ENCODE assay signal across 29 cellular contexts in genomic region chrX:15977644-15978043, GRCh38.
A peak's percentile ranks its signal among the peaks of the same experiment; 100 is the strongest.
DNase-seq lines count a peak whose midpoint lies in the region; ATAC-seq, FAIRE-seq and TF ChIP-seq lines count a peak whose summit lies in the region.
"Had no signal": no experiment of that assay in that cellular context is flagged by ENCODE, and none has a peak within 500 bp of the region (broad histone marks: within the 10 kb centered on the region; RNA-seq: fewer than 3 reads in every experiment).

No MANE protein-coding gene starts in this region.

- H3K79me2 ChIP-seq in H1 (ENCODE audit: control insufficient read depth in 1 of 2, insufficient read depth in 2 of 2, low read length in 2 of 2) = no peaks in the 10 kb centered on the region

- no peak overlapping the region for H2BK12ac ChIP-seq in H1 (ENCODE audit: low read depth, low read length)

- H3K9me3 Mint-ChIP-seq in activated CD4-positive, alpha-beta T cell treated with anti-CD3 and anti-CD28 coated beads for 36 hours (ENCODE audit: low read depth) = no peaks in the 10 kb centered on the region
- H3K9me3 Mint-ChIP-seq: activated naive CD4-positive, alpha-beta T cell treated with anti-CD3 and anti-CD28 coated beads for 36 hours; naive thymus-derived CD8-positive, alpha-beta T cell had no signal

- no peak for TF ChIP-seq RAD21 in H1 (IDR thresholded peaks at IDR 0.05 in 1 of 2, conservative IDR thresholded peaks at IDR 0.05 in 1 of 2; ENCODE audit: low read depth in 2 of 2, low read length in 2 of 2)

- H3K27ac ChIP-seq in H1 (ENCODE audit: low read depth, low read length) (no peak overlapping the region), spleen (peak overlapping the region in 7 of 8 donors; percentile 19 to 79 (median 57)), right atrium auricular region (no peak overlapping the region)
- H3K27ac ChIP-seq: A549, cardiac muscle cell, sigmoid colon had no signal

- CTCF ChIA-PET in activated CD4-positive, alpha-beta T cell treated with anti-CD3 and anti-CD28 coated beads for 36 hours (lab: Charles Lee) = interaction anchor here (0.5 kb wide), 1 partner anchor 1402 kb away, joined by 3 read pairs; no protein-coding TSS in a partner anchor
- CTCF ChIA-PET in H1 (lab: Charles Lee; ENCODE audit: partially characterized antibody) = interaction anchor here (1.0 kb wide), 1 partner anchor 11 kb away, joined by 3 read pairs; no protein-coding TSS in a partner anchor

- peaks cover 4% of the 10 kb centered on the region for H3K4me1 Mint-ChIP-seq in activated CD4-positive, alpha-beta T cell treated with anti-CD3 and anti-CD28 coated beads for 36 hours

- ATAC-seq in activated CD4-positive, alpha-beta T cell treated with anti-CD3 and anti-CD28 coated beads for 36 hours = no peak
- ATAC-seq: A549; activated CD4-positive, CD25-positive, alpha-beta regulatory T cell treated with anti-CD3 and anti-CD28 coated beads, Interleukin-2, amount 50 U/mL, for 24 hours; left colon; naive thymus-derived CD8-positive, alpha-beta T cell; SK-N-SH treated with all-trans-retinoic acid at 6 μM for 48 hours had no signal

- H3K4me2 ChIP-seq in H1 (ENCODE audit: insufficient read depth in 1 of 2, low read depth in 2 of 2, low read length in 2 of 2) = no peak overlapping the region
- H3K4me2 ChIP-seq: A549 had no signal

- H3K4me1 ChIP-seq in H1 (replicated peaks in 1 of 4; ENCODE audit: control insufficient read depth in 3 of 4, insufficient read depth in 4 of 4, low read length in 3 of 4) (no peaks in the 10 kb centered on the region), spleen (peaks cover 0 to 19% (median 0%) of the 10 kb centered on the region in 6 donors), right atrium auricular region (no peaks in the 10 kb centered on the region)
- H3K4me1 ChIP-seq: A549, sigmoid colon had no signal

- no peak overlapping the region for H2AK5ac ChIP-seq in H1 (ENCODE audit: low read depth, low read length)

- H4K91ac ChIP-seq in H1 (replicated peaks; ENCODE audit: insufficient read length, low read length) = no peak overlapping the region

- H3K9ac ChIP-seq in H1 (replicated peaks in 1 of 4; ENCODE audit: extremely low read depth in 1 of 4, low read depth in 3 of 4, low read length in 3 of 4) = no peak overlapping the region

- DNase-seq in activated CD4-positive, alpha-beta T cell treated with anti-CD3 and anti-CD28 coated beads for 36 hours = no peak
- DNase-seq in activated CD4-positive, alpha-beta T cell treated with anti-CD3 and anti-CD28 coated beads for 48 hours = no peak
- DNase-seq in NOMO-1 treated with dmso at 0.1 percent for 144 hours (lab: John Stamatoyannopoulos, UW; ENCODE audit: unreplicated experiment) = peak; percentile 81
- no peak for DNase-seq in H1 (ENCODE audit: low read depth in 1 of 2, low spot score in 2 of 2)
- no peak for DNase-seq in spleen
- DNase-seq in NCI-H2171 (lab: John Stamatoyannopoulos, UW) = no peak
- no peak for DNase-seq in right atrium auricular region (ENCODE audit: low spot score)
- no peak for DNase-seq in activated effector memory CD4-positive, alpha-beta T cell treated with anti-CD3 and anti-CD28 coated beads, Interleukin-2, amount 50 U/mL, for 16 hours
- DNase-seq: activated naive CD4-positive, alpha-beta T cell treated with anti-CD3 and anti-CD28 coated beads for 36 hours; activated T-cell treated with anti-CD3 and anti-CD28 coated beads, Interleukin-2, amount 50 U/mL, for 1 hour; C1 segment of cervical spinal cord; cortex of kidney; KG1; left colon; mesenchymal stem cell; naive thymus-derived CD8-positive, alpha-beta T cell; NCI-H1048; NCI-H2029; NCI-H446 treated with DMSO at 0.1 percent for 48 hours; NK-92 treated with Interleukin-12 subunit alpha and Interleukin-12 subunit beta, amount 100 ng/mL, for 24 hours; posterior cingulate gyrus; sigmoid colon; substantia nigra; T1000 had no signal

- peak overlapping the region; percentile 25 for H3K27ac Mint-ChIP-seq in activated CD4-positive, alpha-beta T cell treated with anti-CD3 and anti-CD28 coated beads for 36 hours
- H3K27ac Mint-ChIP-seq: activated naive CD4-positive, alpha-beta T cell treated with anti-CD3 and anti-CD28 coated beads for 36 hours had no signal

- no peak overlapping the region for H2BK5ac ChIP-seq in H1 (ENCODE audit: low read depth, low read length)

- H4K20me1 ChIP-seq in H1 (replicated peaks in 1 of 2; ENCODE audit: control insufficient read depth in 1 of 2, insufficient read depth in 2 of 2, low read length in 2 of 2) = no peaks in the 10 kb centered on the region

- H4K5ac ChIP-seq in H1 (ENCODE audit: insufficient read length, low read depth, low read length) = no peak overlapping the region

- no peak overlapping the region for H3K14ac ChIP-seq in H1 (ENCODE audit: insufficient read length)

- POLR2A ChIA-PET in activated CD4-positive, alpha-beta T cell treated with anti-CD3 and anti-CD28 coated beads for 36 hours (lab: Charles Lee) = interaction anchor here (0.5 kb wide), 1 partner anchor 122 kb away, joined by 3 read pairs; no protein-coding TSS in a partner anchor
- POLR2A ChIA-PET in H1 (lab: Charles Lee; ENCODE audit: partially characterized antibody) = no interaction called here

- H3K36me3 ChIP-seq in H1 (ENCODE audit: control insufficient read depth in 2 of 4, insufficient read depth in 4 of 4, low read length in 3 of 4) = no peaks in the 10 kb centered on the region
- H3K36me3 ChIP-seq in spleen = no peaks in the 10 kb centered on the region
- H3K36me3 ChIP-seq in right atrium auricular region = no peaks in the 10 kb centered on the region
- H3K36me3 ChIP-seq: cardiac muscle cell, sigmoid colon had no signal

- TF ChIP-seq POLR2A in H1 (IDR thresholded peaks at IDR 0.05; ENCODE audit: control extremely low read depth in 1 of 2, low read depth in 2 of 2, low read length in 2 of 2) (no peak), spleen (IDR thresholded peaks at IDR 0.05) (no peak)

- TF ChIP-seq EP300 in H1 (IDR thresholded peaks at IDR 0.05; ENCODE audit: borderline replicate concordance in 1 of 2, low read depth in 2 of 2, low read length in 2 of 2) = no peak

- H2BK15ac ChIP-seq in H1 (ENCODE audit: low read length) = no peak overlapping the region

- no peak for FAIRE-seq in H1 (lab: Jason Lieb, UNC)
- FAIRE-seq: A549, endothelial cell of umbilical vein had no signal

- H3K23me2 ChIP-seq in H1 (ENCODE audit: low read depth, low read length) = no peaks in the 10 kb centered on the region

- H3K27me3 ChIP-seq in H1 (replicated peaks in 1 of 4; ENCODE audit: control insufficient read depth in 3 of 4, extremely low read depth in 1 of 4, insufficient read depth in 3 of 4, low read length in 3 of 4) (no peaks in the 10 kb centered on the region), spleen (replicated peaks in 1 of 7) (peaks cover 0 to 9% (median 0%) of the 10 kb centered on the region in 7 donors), right atrium auricular region (no peaks in the 10 kb centered on the region)
- H3K27me3 ChIP-seq: cardiac muscle cell, sigmoid colon had no signal

- no peaks in the 10 kb centered on the region for H3K36me3 Mint-ChIP-seq in activated CD4-positive, alpha-beta T cell treated with anti-CD3 and anti-CD28 coated beads for 36 hours (ENCODE audit: low read depth)
- H3K36me3 Mint-ChIP-seq: naive thymus-derived CD8-positive, alpha-beta T cell had no signal

- H3K4me3 ChIP-seq in H1 (ENCODE audit: extremely low read depth in 1 of 4, insufficient read depth in 2 of 4, low read depth in 3 of 4, low read length in 4 of 4) (no peak overlapping the region), spleen (no peak overlapping the region), right atrium auricular region (no peak overlapping the region)
- H3K4me3 ChIP-seq: A549, cardiac muscle cell, sigmoid colon had no signal

- H3K56ac ChIP-seq in H1 (replicated peaks; ENCODE audit: insufficient read length, low read depth, low read length) = no peak overlapping the region

- no peak overlapping the region for H3K4me3 Mint-ChIP-seq in activated CD4-positive, alpha-beta T cell treated with anti-CD3 and anti-CD28 coated beads for 36 hours
- H3K4me3 Mint-ChIP-seq: activated naive CD4-positive, alpha-beta T cell treated with anti-CD3 and anti-CD28 coated beads for 36 hours; naive thymus-derived CD8-positive, alpha-beta T cell had no signal

- TF ChIP-seq CTCF in H1 (IDR thresholded peaks at IDR 0.05; ENCODE audit: control extremely low read depth in 1 of 3, insufficient read depth in 1 of 3, low read depth in 1 of 3, low read length in 3 of 3) = no peak
- TF ChIP-seq CTCF in spleen (IDR thresholded peaks at IDR 0.05 in 8 of 11, conservative IDR thresholded peaks at IDR 0.05 in 3 of 11) = no peak
- TF ChIP-seq CTCF in right atrium auricular region (IDR thresholded peaks at IDR 0.05) = no peak

- H3K4ac ChIP-seq in H1 (replicated peaks; ENCODE audit: insufficient read length, low read depth, low read length) = no peak overlapping the region

- H3K27me3 Mint-ChIP-seq in activated CD4-positive, alpha-beta T cell treated with anti-CD3 and anti-CD28 coated beads for 36 hours = peaks cover 2% of the 10 kb centered on the region
- H3K27me3 Mint-ChIP-seq: naive thymus-derived CD8-positive, alpha-beta T cell had no signal

- H2BK120ac ChIP-seq in H1 (replicated peaks; ENCODE audit: low read depth, low read length) = no peak overlapping the region

- no peak overlapping the region for H3K18ac ChIP-seq in H1 (ENCODE audit: extremely low read depth, low read length)

- H3K23ac ChIP-seq in H1 (ENCODE audit: insufficient read length) = no peak overlapping the region

- H3K79me1 ChIP-seq in H1 (ENCODE audit: low read depth, low read length) = no peaks in the 10 kb centered on the region

- H3K9me3 ChIP-seq in H1 (ENCODE audit: insufficient read depth in 2 of 2, low read depth in 1 of 2, low read length in 1 of 2) = no peaks in the 10 kb centered on the region
- H3K9me3 ChIP-seq in spleen = no peaks in the 10 kb centered on the region
- no peaks in the 10 kb centered on the region for H3K9me3 ChIP-seq in right atrium auricular region
- H3K9me3 ChIP-seq: A549, sigmoid colon had no signal

- 0 out of 2 replicates have a peak overlapping the region, but pooled peaks have one; percentile 6 for H2BK20ac ChIP-seq in H1 (ENCODE audit: low read length)

- 94% methylated on average over 3 of the region's 3 CpGs; no CpG with 5 or more reads in 1 of the 2 experiments for WGBS in H1 (ENCODE audit: extremely low coverage in 1 of 2, insufficient coverage in 1 of 2, insufficient read length in 1 of 2, insufficient replicate concordance in 2 of 2, low coverage in 1 of 2, low lambda C conversion rate in 2 of 2, missing lambda C conversion rate in 1 of 2), 2 experiments
- WGBS in spleen, 5 donors = 10 to 37% (median 13%) methylated on average over 3 of the region's 3 CpGs

- intact Hi-C loops in activated CD4-positive, alpha-beta T cell treated with anti-CD3 and anti-CD28 coated beads for 36 hours (cut with DNase I, micrococcal nuclease) = loop anchor here in 1 of 2 experiments (10.0 kb wide), 1 partner anchor 123 kb away; the partner anchor contains the start of gene AP1S2
- intact Hi-C loops in spleen (cut with DNase I; ENCODE audit: low total_unique reads) = no loop called here

- no peak overlapping the region for H4K8ac ChIP-seq in H1 (ENCODE audit: extremely low read depth, insufficient read depth, low read length)

- H2AFZ ChIP-seq in H1 (ENCODE audit: low read length) = no peak overlapping the region

TF ChIP-seq in H1, 55 proteins besides CTCF, POLR2A, EP300 and RAD21 (continues in another document):
- TF ChIP-seq ZNF274 (IDR thresholded peaks at IDR 0.05; ENCODE audit: borderline replicate concordance, extremely low read depth, low read length) = no peak
- no peak for TF ChIP-seq TCF12 (IDR thresholded peaks at IDR 0.05; ENCODE audit: low read depth, low read length)

Comparison
In these comparisons a context has a peak if more than half of its experiments do, and no peak if none do; other contexts are left out.
1. H3K27ac ChIP-seq: peak in spleen (7 of 8); none in H1 (single experiment) and right atrium auricular region (0 of 2).